1 cellular context compared by ENCODE assay signal in the genomic region with DNA sequence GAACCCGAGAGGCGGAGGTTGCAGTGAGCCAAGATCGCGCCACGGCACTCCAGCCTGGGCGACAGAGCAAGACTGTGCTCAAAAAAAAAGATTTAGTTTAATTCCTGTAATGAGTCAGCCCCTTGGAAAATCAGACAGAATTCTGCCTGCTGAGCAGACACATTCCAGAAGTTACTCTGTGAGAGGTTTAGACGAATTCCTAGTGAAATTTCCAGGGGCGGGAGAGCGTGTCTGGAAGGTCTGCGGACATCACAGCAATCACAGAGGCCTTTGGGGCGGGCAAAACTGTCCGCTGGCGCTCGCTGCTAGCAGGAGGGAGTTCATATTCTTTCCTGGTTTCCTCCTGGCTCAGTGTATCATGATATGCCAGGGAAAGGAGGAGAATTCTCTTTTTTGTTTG.
TF ChIP-seq lines count a peak whose summit lies in the region.

No MANE protein-coding gene starts in this region.

TF ChIP-seq in Ishikawa, 13 proteins besides CTCF, POLR2A, EP300 and RAD21 (continued from another document):
- TF ChIP-seq MAX (IDR thresholded peaks at IDR 0.05) (peak; percentile 51; the same call in 1 of the 2 replicates), FOXM1 (IDR thresholded peaks at IDR 0.05; ENCODE audit: borderline replicate concordance, low read depth) (peak; percentile 59; the same call in 1 of the 2 replicates), ZBTB7A (IDR thresholded peaks at IDR 0.05; ENCODE audit: low read depth) (no peak), YY1 (IDR thresholded peaks at IDR 0.05; ENCODE audit: low read depth) (no peak), NFIC (IDR thresholded peaks at IDR 0.05) (peak; percentile 61)
